In the genomic region with DNA sequence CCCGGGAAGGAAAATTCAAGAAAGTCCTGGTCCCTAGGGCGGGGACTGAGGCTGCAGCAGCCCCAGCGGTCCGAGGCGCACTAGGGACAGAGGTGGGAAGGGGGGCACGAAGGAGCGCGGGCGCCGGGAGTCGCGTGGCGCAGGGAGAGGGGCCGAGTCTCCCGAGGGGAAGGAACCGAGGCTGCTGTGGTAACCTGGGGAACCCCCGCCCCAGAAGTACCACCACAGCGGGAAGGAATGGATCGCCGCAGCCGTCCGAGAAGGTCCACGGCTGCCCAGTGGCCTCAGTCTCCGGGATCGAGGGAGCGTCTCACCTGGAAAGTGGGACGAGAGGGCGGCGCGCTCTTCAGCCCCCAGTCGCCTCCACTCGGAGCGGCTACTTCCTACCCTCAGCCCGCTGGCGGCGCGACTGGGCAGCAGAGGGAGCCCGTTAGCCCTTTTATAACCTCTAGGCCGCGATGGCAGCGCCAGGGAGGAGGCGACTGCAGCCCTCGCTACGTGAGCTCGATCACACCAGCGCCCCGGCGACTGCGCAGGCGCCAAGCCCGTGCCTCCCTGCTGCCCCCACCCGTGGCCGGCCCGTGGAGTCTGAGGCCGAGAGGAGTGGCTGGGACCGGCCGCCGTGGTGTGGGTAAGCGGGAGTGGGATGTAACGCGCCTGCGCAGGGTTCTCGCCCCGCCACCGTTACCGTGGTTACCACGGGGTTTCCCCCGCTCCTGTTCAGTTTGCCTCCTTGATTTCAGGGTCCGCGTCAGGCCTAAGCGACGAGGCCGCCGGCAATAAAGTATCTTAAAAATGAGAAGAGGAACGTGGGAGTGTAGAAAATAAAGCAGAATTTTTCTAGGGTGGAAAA, we compare ENCODE assay signal across 8 cellular contexts. TPM values are rescaled to one million over a fixed set of nuclear protein-coding genes. Genes with fewer than 3 reads are reported as not detected.
DNase-seq lines count a peak whose midpoint lies in the region; ATAC-seq and TF ChIP-seq lines count a peak whose summit lies in the region.

TSS of gene P4HA1 (minus strand) at position 415 of the 853 bp plus-strand sequence. CDS start 21,983 bp downstream, outside the sequence.

- no peaks in the 10 kb centered on the region for H3K36me3 Mint-ChIP-seq in chondrocyte (ENCODE audit: low read depth)

- no peaks in the 10 kb centered on the region for H3K36me3 ChIP-seq in BJ (ENCODE audit: control insufficient read depth, insufficient read depth, low read length)

- no peaks in the 10 kb centered on the region for H3K27me3 ChIP-seq in BJ (ENCODE audit: control insufficient read depth, insufficient read depth, low read length)

- H3K27ac Mint-ChIP-seq in chondrocyte (ENCODE audit: unreplicated experiment) = peak within 1 kb of the TSS; percentile 98

- peak within 1 kb of the TSS; percentile 72 for H3K4me3 ChIP-seq in BJ (ENCODE audit: low read depth, low read length)

- no peaks in the 10 kb centered on the region for H3K9me3 Mint-ChIP-seq in chondrocyte (ENCODE audit: low read depth)

- CTCF ChIA-PET in BJ (lab: Yijun Ruan, JAX) = interaction anchor here (0.7 to 1.8 kb wide), 7 partner anchors 12 to 72 kb away, joined by 3 to 7 read pairs (median 4); partner anchors contain the start of genes ECD, FAM149B1 and NUDT13

- H3K4me3 Mint-ChIP-seq in chondrocyte (ENCODE audit: unreplicated experiment) = peak within 1 kb of the TSS; percentile 95

- DNase-seq in BJ (ENCODE audit: low read depth) (peak; percentile 89), GM19238 (ENCODE audit: insufficient read length, low spot score) (peak; percentile 91), NCI-H510A treated with DMSO at 0.1 percent for 48 hours (lab: John Stamatoyannopoulos, UW) (peak; percentile 96), chondrocyte (ENCODE audit: low spot score) (peak; percentile 100), kidney tubule cell (ENCODE audit: low spot score) (peak; percentile 99)
- DNase-seq in activated CD4-positive, alpha-beta T cell treated with anti-CD3 and anti-CD28 coated beads for 24 hours (ENCODE audit: low read depth in 2 of 2) = peak; percentile 96 to 97
- peak; percentile 96 to 98 (median 96) for DNase-seq in stimulated activated CD4-positive, alpha-beta T cell treated with anti-CD3 and anti-CD28 coated beads, Interleukin-1b, Interleukin-23, amount 100 ng/mL, for 24 hours (ENCODE audit: low read depth in 4 of 4, low spot score in 1 of 4)

- H3K4me1 Mint-ChIP-seq in chondrocyte (ENCODE audit: low read depth) = peaks cover 36% of the 10 kb centered on the region

- peak; percentile 80 for ATAC-seq in HG03442 (IDR thresholded peaks at IDR 0.05; ENCODE audit: unreplicated experiment)

- H3K27me3 Mint-ChIP-seq in chondrocyte (ENCODE audit: low read depth) = no peaks in the 10 kb centered on the region

- POLR2A ChIA-PET in BJ (lab: Charles Lee) = interaction anchor here (0.5 to 1.6 kb wide), 8 partner anchors 9 to 1198 kb away, joined by 3 to 14 read pairs (median 6); partner anchors contain the start of gene NUDT13

- TF ChIP-seq CTCF in BJ (IDR thresholded peaks at IDR 0.05; ENCODE audit: insufficient read depth, low read depth, low read length) (peak; percentile 72), chondrocyte (IDR thresholded peaks at IDR 0.05) (peak; percentile 83)

RNA-seq across cellular contexts. Expression of gene P4HA1, which starts in this region (rescaled TPM):
- 91.7 and 260 TPM in 2 replicates for polyA plus RNA-seq in BJ (2011; rRNA removed)
- 47.9 and 58.2 TPM in 2 replicates for polyA minus RNA-seq in BJ (2011; rRNA and poly(A)+ RNA removed)
- total RNA-seq in chondrocyte = 126 to 179 TPM (median 174 TPM) in 3 replicates

Comparison
In these comparisons a context has a peak if more than half of its experiments do, and no peak if none do; other contexts are left out.
1. Peak in every context shown above with its lines: DNase-seq, ATAC-seq and H3K4me3 ChIP-seq.